ENCODE assay signal across 10 cellular contexts in genomic region chr1:178931843-178932551, GRCh38.
A peak's percentile ranks its signal among the peaks of the same experiment; 100 is the strongest.
DNase-seq lines count a peak whose midpoint lies in the region; ATAC-seq and TF ChIP-seq lines count a peak whose summit lies in the region.
"Had no signal": no experiment of that assay in that cellular context is flagged by ENCODE, and none has a peak within 500 bp of the region (broad histone marks: within the 10 kb centered on the region; RNA-seq: fewer than 3 reads in every experiment).

No MANE protein-coding gene starts in this region.

- CTCF ChIA-PET in HEK293 (lab: Yijun Ruan, JAX): interaction anchor here (1.2 to 1.4 kb wide), 2 partner anchors 71 kb away, joined by 3 to 4 read pairs; no protein-coding TSS in a partner anchor

- H3K4me3 ChIP-seq in HEK293 (ENCODE audit: low read depth, low read length) (no peak overlapping the region), astrocyte of the spinal cord (ENCODE audit: low read depth, low read length) (no peak overlapping the region), skeletal muscle cell (ENCODE audit: low read depth, low read length) (no peak overlapping the region)
- H3K4me3 ChIP-seq: SJCRH30 had no signal

- peak; percentile 93 for DNase-seq in astrocyte of the spinal cord (ENCODE audit: low read depth, low spot score)
- DNase-seq in skeletal muscle cell (ENCODE audit: low read depth): peak; percentile 93
- no peak for DNase-seq in NCI-H146 treated with DMSO at 0.1 percent for 48 hours (lab: John Stamatoyannopoulos, UW; ENCODE audit: unreplicated experiment)
- no peak for DNase-seq in NK-92 (lab: John Stamatoyannopoulos, UW; ENCODE audit: unreplicated experiment)
- DNase-seq: DMS 273 treated with DMSO at 0.1 percent for 48 hours, SJCRH30 had no signal

- in situ Hi-C loops in astrocyte of the spinal cord (cut with HindIII; ENCODE audit: low sequenced_read_pairs): no loop called here

- H3K27me3 ChIP-seq in layer of hippocampus (ENCODE audit: control insufficient read depth, insufficient read depth, low read length): no peaks in the 10 kb centered on the region
- H3K27me3 ChIP-seq: SJCRH30 had no signal

- TF ChIP-seq CTCF in HEK293 (tag by site-specific recombination; IDR thresholded peaks at IDR 0.05) (no peak), astrocyte of the spinal cord (IDR thresholded peaks at IDR 0.05; ENCODE audit: low read depth, low read length) (no peak)

- H3K9me3 ChIP-seq in HEK293 (ENCODE audit: control insufficient read depth, insufficient read depth, low read depth, low read length): no peaks in the 10 kb centered on the region
- H3K9me3 ChIP-seq: SJCRH30 had no signal

- POLR2A ChIA-PET in HEK293 (lab: Yijun Ruan, JAX): no interaction called here

- H3K36me3 ChIP-seq in HEK293 (ENCODE audit: control insufficient read depth in 2 of 2, insufficient read depth in 1 of 2, low read length in 2 of 2): no peaks in the 10 kb centered on the region
- H3K36me3 ChIP-seq: SJCRH30 had no signal

- ATAC-seq in HG02970 (IDR thresholded peaks at IDR 0.05; ENCODE audit: low FRiP score, unreplicated experiment) (no peak), HG03342 (IDR thresholded peaks at IDR 0.05; ENCODE audit: unreplicated experiment) (no peak)

- no peak overlapping the region for H3K27ac ChIP-seq in HEK293 (ENCODE audit: extremely low read depth, low read depth, low read length)
- peak overlapping the region; percentile 33 for H3K27ac ChIP-seq in layer of hippocampus (ENCODE audit: low read depth, low read length)
- H3K27ac ChIP-seq: SJCRH30 had no signal

- H3K4me1 ChIP-seq in HEK293 (ENCODE audit: control insufficient read depth, insufficient read depth, low read length): peaks cover 7% of the 10 kb centered on the region; the same call in 1 of the 2 replicates
- H3K4me1 ChIP-seq: SJCRH30 had no signal

TF ChIP-seq in HEK293, 187 proteins besides CTCF, POLR2A, EP300 and RAD21:
- TF ChIP-seq AEBP2 (tag by site-specific recombination; IDR thresholded peaks at IDR 0.05; ENCODE audit: borderline replicate concordance) (no peak), ZIC2 (tag by site-specific recombination; IDR thresholded peaks at IDR 0.05) (0 out of 2 replicates have a peak, but pooled peaks have one; percentile 9), ZNF391 (tag by site-specific recombination; IDR thresholded peaks at IDR 0.05; ENCODE audit: borderline replicate concordance, low read depth) (no peak)
TF ChIP-seq in HEK293: peak in this region for 1.

Comparison
In these comparisons a context has a peak if more than half of its experiments do, and no peak if none do; other contexts are left out.
1. DNase-seq: peak in astrocyte of the spinal cord (single experiment) and skeletal muscle cell (single experiment); none in NCI-H146 treated with DMSO at 0.1 percent for 48 hours (single experiment) and NK-92 (single experiment).